In genomic region chr21:37364722-37365121, GRCh38 we compare ENCODE assay signal across 8 cellular contexts. TPM values are rescaled to one million over a fixed set of nuclear protein-coding genes. Genes with fewer than 3 reads are reported as not detected.
DNase-seq lines count a peak whose midpoint lies in the region; ATAC-seq and TF ChIP-seq lines count a peak whose summit lies in the region.

No MANE protein-coding gene starts in this region.

- H3K4me3 Mint-ChIP-seq in activated naive CD4-positive, alpha-beta T cell treated with anti-CD3 and anti-CD28 coated beads for 36 hours: peak overlapping the region; percentile 81
- peak overlapping the region; percentile 92 for H3K4me3 Mint-ChIP-seq in activated naive CD8-positive, alpha-beta T cell treated with anti-CD3 and anti-CD28 coated beads for 36 hours

- 16 to 32% methylated on average over 7 of the region's 7 CpGs for WGBS in lung, 2 donors

- H3K36me3 Mint-ChIP-seq in activated naive CD4-positive, alpha-beta T cell treated with anti-CD3 and anti-CD28 coated beads for 36 hours (ENCODE audit: low read depth): peaks cover 1% of the 10 kb centered on the region
- peaks cover 7% of the 10 kb centered on the region for H3K36me3 Mint-ChIP-seq in activated naive CD8-positive, alpha-beta T cell treated with anti-CD3 and anti-CD28 coated beads for 36 hours

- H3K4me1 Mint-ChIP-seq in activated naive CD4-positive, alpha-beta T cell treated with anti-CD3 and anti-CD28 coated beads for 36 hours (ENCODE audit: low read depth): peaks cover 14% of the 10 kb centered on the region
- peaks cover 23% of the 10 kb centered on the region for H3K4me1 Mint-ChIP-seq in activated naive CD8-positive, alpha-beta T cell treated with anti-CD3 and anti-CD28 coated beads for 36 hours

- H3K9me3 ChIP-seq in lung (ENCODE audit: control insufficient read depth in 2 of 2, insufficient read depth in 1 of 2, low read length in 1 of 2) (no peaks in the 10 kb centered on the region), tibial artery (no peaks in the 10 kb centered on the region)

- H3K27ac ChIP-seq in lung (ENCODE audit: low read depth in 1 of 2, low read length in 1 of 2) (peak overlapping the region; percentile 31 to 93), tibial artery (peak overlapping the region; percentile 100)

- TF ChIP-seq CTCF in lung (IDR thresholded peaks at IDR 0.05; ENCODE audit: control extremely low read depth, extremely low read depth) (no peak), tibial artery (IDR thresholded peaks at IDR 0.05) (no peak)

- no peak overlapping the region for H3K4me3 ChIP-seq in lung
- H3K4me3 ChIP-seq in tibial artery: no peak overlapping the region

- H3K36me3 ChIP-seq in lung (ENCODE audit: control insufficient read depth in 2 of 2, insufficient read depth in 2 of 2, low read length in 2 of 2) (no peaks in the 10 kb centered on the region), tibial artery (no peaks in the 10 kb centered on the region)

- CTCF ChIA-PET in activated naive CD4-positive, alpha-beta T cell treated with anti-CD3 and anti-CD28 coated beads for 36 hours (lab: Charles Lee): interaction anchor here (0.9 kb wide), 1 partner anchor 110 kb away, joined by 3 read pairs; no protein-coding TSS in a partner anchor

- no peak overlapping the region for H3K27ac Mint-ChIP-seq in activated naive CD4-positive, alpha-beta T cell treated with anti-CD3 and anti-CD28 coated beads for 36 hours
- H3K27ac Mint-ChIP-seq in activated naive CD8-positive, alpha-beta T cell treated with anti-CD3 and anti-CD28 coated beads for 36 hours: peak overlapping the region; percentile 95

- ATAC-seq in lung (ENCODE audit: insufficient read depth, low FRiP score) (no peak), HG03432 (IDR thresholded peaks at IDR 0.05; ENCODE audit: unreplicated experiment) (no peak), HG02763 (IDR thresholded peaks at IDR 0.05; ENCODE audit: unreplicated experiment) (no peak)

- H3K4me1 ChIP-seq in lung (ENCODE audit: control insufficient read depth in 2 of 2, insufficient read depth in 2 of 2, low read length in 2 of 2): no peaks in the 10 kb centered on the region
- peaks cover 0 to 17% (median 5%) of the 10 kb centered on the region in 4 donors for H3K4me1 ChIP-seq in tibial artery

- intact Hi-C loops in activated naive CD4-positive, alpha-beta T cell treated with anti-CD3 and anti-CD28 coated beads for 36 hours (cut with micrococcal nuclease): loop anchor here (2.0 to 10.0 kb wide), 2 partner anchors 70 to 1950 kb away; partner anchors contain the start of gene BRWD1
- intact Hi-C loops in tibial artery (cut with DNase I; ENCODE audit: low total_unique reads): loop anchor here (5.0 to 10.0 kb wide), 2 partner anchors 90 to 198 kb away; no protein-coding TSS in a partner anchor

- DNase-seq in activated naive CD4-positive, alpha-beta T cell treated with anti-CD3 and anti-CD28 coated beads for 36 hours: no peak
- no peak for DNase-seq in activated naive CD4-positive, alpha-beta T cell treated with anti-CD3 and anti-CD28 coated beads, Interleukin-2, amount 50 U/mL, for 16 hours
- no peak for DNase-seq in activated naive CD8-positive, alpha-beta T cell treated with anti-CD3 and anti-CD28 coated beads for 36 hours
- DNase-seq in lung (ENCODE audit: low spot score) (no peak), tibial artery (no peak), NCI-H446 (lab: John Stamatoyannopoulos, UW) (no peak)

- no peaks in the 10 kb centered on the region for H3K27me3 Mint-ChIP-seq in activated naive CD4-positive, alpha-beta T cell treated with anti-CD3 and anti-CD28 coated beads for 36 hours (ENCODE audit: low read depth)
- H3K27me3 Mint-ChIP-seq in activated naive CD8-positive, alpha-beta T cell treated with anti-CD3 and anti-CD28 coated beads for 36 hours: no peaks in the 10 kb centered on the region

- H3K27me3 ChIP-seq in lung (ENCODE audit: control insufficient read depth, insufficient read depth): no peaks in the 10 kb centered on the region
- H3K27me3 ChIP-seq in tibial artery: no peaks in the 10 kb centered on the region

- no peaks in the 10 kb centered on the region for H3K9me3 Mint-ChIP-seq in activated naive CD4-positive, alpha-beta T cell treated with anti-CD3 and anti-CD28 coated beads for 36 hours
- no peaks in the 10 kb centered on the region for H3K9me3 Mint-ChIP-seq in activated naive CD8-positive, alpha-beta T cell treated with anti-CD3 and anti-CD28 coated beads for 36 hours

RNA-seq across cellular contexts. Expression of gene DYRK1A, which starts 1.9 kb away (rescaled TPM):
- total RNA-seq in activated naive CD4-positive, alpha-beta T cell treated with anti-CD3 and anti-CD28 coated beads for 36 hours: 10 to 100 TPM; 49.8 to 51.4 TPM
- total RNA-seq in activated naive CD8-positive, alpha-beta T cell treated with anti-CD3 and anti-CD28 coated beads for 36 hours: 10 to 100 TPM; 63.1 to 64.3 TPM
- total RNA-seq in lung: 100 to 1,000 TPM in 1 of 2 donors, 10 to 100 TPM in 1; 64.0 to 149 TPM
- 10 to 100 TPM; 22.1 to 22.5 TPM for polyA plus RNA-seq in lung
